ENCODE assay signal across 8 cellular contexts in genomic region chr2:88627856-88628568, GRCh38. TPM values are rescaled to one million over a fixed set of nuclear protein-coding genes. Genes with fewer than 3 reads are reported as not detected.
DNase-seq lines count a peak whose midpoint lies in the region; ATAC-seq, FAIRE-seq and TF ChIP-seq lines count a peak whose summit lies in the region.

No MANE protein-coding gene starts in this region.

- H3K9me3 ChIP-seq in HUES6 (ENCODE audit: control insufficient read depth, insufficient read depth, low read depth, low read length) (no peaks in the 10 kb centered on the region), cardiac muscle cell (ENCODE audit: low read depth) (no peaks in the 10 kb centered on the region)

- peak overlapping the region; percentile 22; the same call in 1 of the 2 replicates for H3K27ac ChIP-seq in HUES6 (ENCODE audit: low read depth, low read length)
- H3K27ac ChIP-seq in cardiac muscle cell: peak overlapping the region; percentile 98

- H3K4me1 Mint-ChIP-seq in progenitor cell of endocrine pancreas (ENCODE audit: low read depth): peaks cover 6% of the 10 kb centered on the region

- FAIRE-seq in urothelium cell line (lab: Jason Lieb, UNC): peak; percentile 63

- H3K36me3 ChIP-seq in HUES6 (ENCODE audit: control insufficient read depth, insufficient read depth, low read length): no peaks in the 10 kb centered on the region
- H3K36me3 ChIP-seq in cardiac muscle cell: no peaks in the 10 kb centered on the region

- H3K9ac ChIP-seq in HUES6 (ENCODE audit: low read length): peak overlapping the region; percentile 92

- H3K4me1 ChIP-seq in HUES6 (ENCODE audit: control insufficient read depth, insufficient read depth, low read length) (peaks cover 51% of the 10 kb centered on the region), cardiac muscle cell (ENCODE audit: low read depth) (peaks cover 5% of the 10 kb centered on the region)

- in situ Hi-C loops in SK-MEL-5 (cut with HindIII; ENCODE audit: low pct_unique_long_range_greater_than_20kb, low sequenced_read_pairs): no loop called here

- peak; percentile 45 for ATAC-seq in GM21447 (IDR thresholded peaks at IDR 0.05; ENCODE audit: unreplicated experiment)

- H3K4me3 Mint-ChIP-seq in progenitor cell of endocrine pancreas (ENCODE audit: low read depth): no peak overlapping the region

- peak; percentile 90 for DNase-seq in DMS79 (lab: John Stamatoyannopoulos, UW)
- peak; percentile 97 for DNase-seq in SK-MEL-5 (ENCODE audit: low read depth, low spot score)
- peak; percentile 82 for DNase-seq in activated naive CD4-positive, alpha-beta T cell treated with Interleukin-2 at 50 U/mL for 16 hours
- DNase-seq in cardiac muscle cell (ENCODE audit: low read depth in 1 of 2, low spot score in 1 of 2): peak; percentile 89 to 97
- peak; percentile 64 for DNase-seq in progenitor cell of endocrine pancreas (ENCODE audit: low spot score, unreplicated experiment)
- peak; percentile 86 for DNase-seq in urothelium cell line (ENCODE audit: low spot score)

- H3K27me3 Mint-ChIP-seq in progenitor cell of endocrine pancreas: no peaks in the 10 kb centered on the region

- H3K4me3 ChIP-seq in HUES6 (ENCODE audit: low read depth, low read length) (peak overlapping the region; percentile 68), cardiac muscle cell (peak overlapping the region; percentile 46)

- TF ChIP-seq CTCF in cardiac muscle cell (IDR thresholded peaks at IDR 0.05; ENCODE audit: low read depth, low read length) (no peak), progenitor cell of endocrine pancreas (IDR thresholded peaks at IDR 0.05; ENCODE audit: unreplicated experiment) (no peak)

- H3K27me3 ChIP-seq in HUES6 (ENCODE audit: control insufficient read depth, insufficient read depth, low read length) (no peaks in the 10 kb centered on the region), cardiac muscle cell (no peaks in the 10 kb centered on the region)

- no peak overlapping the region for H3K27ac Mint-ChIP-seq in progenitor cell of endocrine pancreas

- H3K36me3 Mint-ChIP-seq in progenitor cell of endocrine pancreas (ENCODE audit: insufficient read depth): no peaks in the 10 kb centered on the region

- no peaks in the 10 kb centered on the region for H3K9me3 Mint-ChIP-seq in progenitor cell of endocrine pancreas (ENCODE audit: low read depth)

RNA-seq across cellular contexts. Expression of gene EIF2AK3, which starts 0.7 kb away (rescaled TPM):
- total RNA-seq in SK-MEL-5 (2014; rRNA removed; shearing (Covaris generic)): 25.2 and 27.3 TPM in 2 replicates
- polyA plus RNA-seq in SK-MEL-5 (2015; cell fraction: cytosol; rRNA removed): 11.5 and 13.8 TPM in 2 replicates
- 18.2 and 28.9 TPM in 2 replicates for polyA plus RNA-seq in SK-MEL-5 (2015; cell fraction: nucleus; rRNA removed)
- total RNA-seq in cardiac muscle cell (9.0 and 14.1 TPM in 2 replicates), progenitor cell of endocrine pancreas (20.5 and 28.1 TPM in 2 replicates)
- polyA plus RNA-seq in cardiac muscle cell: 6.4 and 8.1 TPM in 2 replicates

Comparison
In these comparisons a context has a peak if more than half of its experiments do, and no peak if none do; other contexts are left out.
1. Peak in every context shown above with its lines: DNase-seq, ATAC-seq, H3K4me3 ChIP-seq and H3K27ac ChIP-seq.